ENCODE assay signal across 20 cellular contexts in the genomic region with DNA sequence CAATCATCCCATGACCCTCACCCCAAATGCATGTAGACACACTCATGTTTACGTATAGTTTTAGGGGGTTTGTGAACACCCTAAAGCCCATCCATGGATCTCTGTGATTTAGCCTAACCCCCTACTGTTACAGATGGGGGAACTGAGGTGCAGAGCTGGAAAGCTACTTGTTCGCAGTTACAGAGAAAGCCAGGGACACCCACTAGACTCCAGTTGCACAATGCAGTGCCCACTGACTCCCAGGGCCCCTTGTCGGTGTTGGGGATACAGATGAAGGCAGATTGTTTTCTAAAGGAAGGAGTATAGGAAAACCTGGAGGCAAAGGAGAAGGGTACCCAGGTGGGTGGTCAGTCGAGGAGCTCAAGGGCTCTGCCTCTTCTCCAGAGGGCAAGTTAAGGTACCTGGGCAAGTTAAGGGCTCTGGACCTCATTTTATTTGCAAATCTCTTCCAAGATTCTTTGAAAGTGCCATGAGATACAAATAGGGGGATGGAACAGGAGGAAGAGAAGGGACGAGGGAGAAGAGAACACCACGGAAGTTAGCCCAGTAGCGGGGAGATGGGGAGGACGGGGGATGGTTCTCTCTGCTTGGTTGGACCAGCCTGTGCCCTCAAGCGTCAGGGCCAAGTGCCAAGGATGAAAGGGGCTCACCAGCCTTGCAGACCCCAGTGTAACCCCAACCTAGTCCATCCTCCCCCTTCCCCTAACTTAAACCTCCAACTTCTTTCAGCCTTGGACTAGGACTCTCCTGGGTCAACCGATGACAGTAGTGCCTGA. TPM values are rescaled to one million over a fixed set of nuclear protein-coding genes. Genes with fewer than 3 reads are reported as not detected.
A peak's percentile ranks its signal among the peaks of the same experiment; 100 is the strongest.
DNase-seq lines count a peak whose midpoint lies in the region; TF ChIP-seq lines count a peak whose summit lies in the region.
"Had no signal": no experiment of that assay in that cellular context is flagged by ENCODE, and none has a peak within 500 bp of the region (broad histone marks: within the 10 kb centered on the region; RNA-seq: fewer than 3 reads in every experiment).

No MANE protein-coding gene starts in this region.

- DNase-seq in 8988T (peak; percentile 3), H7 (peak; percentile 13), islet precursor cell (peak; percentile 48), osteoblast (ENCODE audit: insufficient read length, low spot score, missing footprints) (peak; percentile 60), T1000 (lab: John Stamatoyannopoulos, UW) (no peak), NCI-H2227 (lab: John Stamatoyannopoulos, UW; ENCODE audit: unreplicated experiment) (no peak), EL (no peak), NCI-H510A treated with DMSO at 0.1 percent for 48 hours (lab: John Stamatoyannopoulos, UW) (no peak)
- DNase-seq: CD4-positive, CD25-positive, alpha-beta regulatory T cell; GOT3; KG1; NCI-H1092 treated with DMSO at 0.1 percent for 48 hours; NCI-H1436 treated with DMSO at 0.1 percent for 48 hours; NCI-H2029; NCI-H226; NCI-H524; NCI-H774; NK-92 treated with Interleukin-12 subunit alpha and Interleukin-12 subunit beta, amount 100 ng/mL, for 24 hours had no signal

- H3K27me3 ChIP-seq in H7 (ENCODE audit: control insufficient read depth, insufficient read depth, low read length) (peaks cover 4% of the 10 kb centered on the region), osteoblast (ENCODE audit: insufficient read depth, low read length) (peaks cover 13% of the 10 kb centered on the region)

- no peak overlapping the region for H2AFZ ChIP-seq in osteoblast (ENCODE audit: low read length)

- H4K20me1 ChIP-seq in osteoblast (ENCODE audit: insufficient read depth, low read length), result no peaks in the 10 kb centered on the region

- H3K4me3 ChIP-seq in H7 (ENCODE audit: insufficient read depth, low read depth, low read length) (no peak overlapping the region), osteoblast (ENCODE audit: insufficient read depth, low read length) (no peak overlapping the region)

- no peaks in the 10 kb centered on the region for H3K79me2 ChIP-seq in osteoblast (ENCODE audit: insufficient read depth, low read length)

- H3K4me1 ChIP-seq in osteoblast (ENCODE audit: insufficient read depth, low read length), result no peaks in the 10 kb centered on the region

- H3K27ac ChIP-seq in osteoblast (ENCODE audit: low read depth, low read length), result no peak overlapping the region
- H3K27ac ChIP-seq: HL-60 had no signal

- H3K36me3 ChIP-seq in H7 (replicated peaks; ENCODE audit: control insufficient read depth, insufficient read depth, low read length) (no peaks in the 10 kb centered on the region), osteoblast (ENCODE audit: insufficient read depth, low read length) (no peaks in the 10 kb centered on the region)

- H3K4me2 ChIP-seq in osteoblast (ENCODE audit: insufficient read depth, low read length), result no peak overlapping the region

- no peaks in the 10 kb centered on the region for H3K9me3 ChIP-seq in osteoblast (ENCODE audit: low read depth, low read length)

- no peak for TF ChIP-seq CTCF in osteoblast (IDR thresholded peaks at IDR 0.05; ENCODE audit: extremely low read depth, low read depth, low read length)

RNA-seq across cellular contexts. Expression of a gene that starts 1.0 kb away (rescaled TPM):
- 8.1 and 12.9 TPM in 2 replicates for total RNA-seq in H7 (2014; rRNA removed; shearing (Covaris generic))
- total RNA-seq in osteoblast, result under 0.01 TPM in 1 of 2 replicates, not detected in the other
- total RNA-seq: CD4-positive, CD25-positive, alpha-beta regulatory T cell; HT-29 had no signal

RNA-seq across cellular contexts. Expression of a gene that starts 21.5 kb away (rescaled TPM):
- total RNA-seq in H7 (2014; rRNA removed; shearing (Covaris generic)), result 0.63 and 1.3 TPM in 2 replicates
- 2.7 and 4.0 TPM in 2 replicates for total RNA-seq in osteoblast

RNA-seq across cellular contexts. Expression of a gene that starts 38.9 kb away (rescaled TPM):
- total RNA-seq in H7 (2014; rRNA removed; shearing (Covaris generic)), result 35.2 and 39.6 TPM in 2 replicates
- 27.1 and 29.2 TPM in 2 replicates for total RNA-seq in osteoblast

Comparison
In these comparisons a context has a peak if more than half of its experiments do, and no peak if none do; other contexts are left out.
1. DNase-seq: peak in 8988T (single experiment), H7 (single experiment), islet precursor cell (single experiment) and osteoblast (single experiment); none in T1000 (single experiment), NCI-H2227 (single experiment), EL (single experiment) and NCI-H510A treated with DMSO at 0.1 percent for 48 hours (single experiment).